Comparison of ENCODE assay signal across 1 cellular context in the genomic region with DNA sequence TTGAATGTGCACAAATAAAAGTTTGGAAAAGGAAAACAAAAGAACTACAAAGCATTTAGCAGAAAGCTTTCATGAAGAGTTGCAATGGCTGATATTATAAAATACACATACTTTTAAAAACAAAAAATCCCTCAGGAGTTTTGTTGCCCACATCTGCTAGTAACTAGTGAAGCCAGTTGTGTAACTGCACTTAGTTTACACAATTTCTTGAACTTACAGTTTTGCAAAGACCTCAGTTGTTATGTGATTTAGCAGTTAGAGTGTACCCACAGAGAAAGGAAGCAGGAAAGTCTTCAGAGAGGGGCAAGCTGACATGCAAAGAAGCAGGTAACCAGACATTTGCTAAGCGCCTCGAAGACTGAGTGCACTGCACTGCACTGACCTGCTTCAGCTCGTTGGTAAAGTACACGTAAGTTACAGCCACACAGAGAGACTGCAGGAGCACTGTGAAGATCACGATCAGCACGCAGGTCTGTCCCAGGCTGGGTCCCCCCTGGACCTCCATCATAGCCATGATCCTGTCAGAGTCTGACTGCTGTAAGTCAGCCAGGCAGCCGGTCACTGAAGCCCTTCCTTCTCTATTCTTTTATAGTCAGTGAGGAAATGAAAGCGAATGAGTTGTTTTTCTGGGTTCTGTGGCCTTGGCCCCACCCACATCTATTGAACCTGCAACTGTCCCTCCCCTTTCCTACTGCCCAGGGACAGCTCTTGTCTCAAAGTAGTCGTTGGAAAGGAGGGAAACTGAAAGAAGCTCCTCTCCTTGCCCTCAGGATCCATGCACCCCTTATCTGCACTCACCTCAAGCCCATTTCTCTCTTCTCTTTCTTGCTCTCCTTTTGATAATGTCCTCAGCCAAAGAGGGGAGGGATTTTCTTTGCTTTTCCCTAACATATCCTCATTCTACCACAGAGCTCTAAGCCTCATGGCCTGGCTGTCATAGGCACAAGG.
A peak's percentile ranks its signal among the peaks of the same experiment; 100 is the strongest.
TF ChIP-seq lines count a peak whose summit lies in the region.

A gene (minus strand): TSS at position 560 of the 948 bp plus-strand sequence. CDS start 46 bp downstream, at position 514.

TF ChIP-seq in HepG2, 621 proteins besides CTCF, POLR2A, EP300 and RAD21 (continued from another document):
- TF ChIP-seq, protein P1, sequence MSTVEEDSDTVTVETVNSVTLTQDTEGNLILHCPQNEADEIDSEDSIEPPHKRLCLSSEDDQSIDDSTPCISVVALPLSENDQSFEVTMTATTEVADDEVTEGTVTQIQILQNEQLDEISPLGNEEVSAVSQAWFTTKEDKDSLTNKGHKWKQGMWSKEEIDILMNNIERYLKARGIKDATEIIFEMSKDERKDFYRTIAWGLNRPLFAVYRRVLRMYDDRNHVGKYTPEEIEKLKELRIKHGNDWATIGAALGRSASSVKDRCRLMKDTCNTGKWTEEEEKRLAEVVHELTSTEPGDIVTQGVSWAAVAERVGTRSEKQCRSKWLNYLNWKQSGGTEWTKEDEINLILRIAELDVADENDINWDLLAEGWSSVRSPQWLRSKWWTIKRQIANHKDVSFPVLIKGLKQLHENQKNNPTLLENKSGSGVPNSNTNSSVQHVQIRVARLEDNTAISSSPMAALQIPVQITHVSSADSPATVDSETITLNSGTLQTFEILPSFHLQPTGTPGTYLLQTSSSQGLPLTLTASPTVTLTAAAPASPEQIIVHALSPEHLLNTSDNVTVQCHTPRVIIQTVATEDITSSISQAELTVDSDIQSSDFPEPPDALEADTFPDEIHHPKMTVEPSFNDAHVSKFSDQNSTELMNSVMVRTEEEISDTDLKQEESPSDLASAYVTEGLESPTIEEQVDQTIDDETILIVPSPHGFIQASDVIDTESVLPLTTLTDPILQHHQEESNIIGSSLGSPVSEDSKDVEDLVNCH (CRISPR knock-in tag; IDR thresholded peaks at IDR 0.05): 0 out of 2 replicates have a peak, but pooled peaks have one; percentile 41
- peak; percentile 99 for TF ChIP-seq ZNF292 (CRISPR knock-in tag; IDR thresholded peaks at IDR 0.05; ENCODE audit: borderline replicate concordance, low read depth)
- TF ChIP-seq ZNF317 (CRISPR knock-in tag; IDR thresholded peaks at IDR 0.05): 0 out of 2 replicates have a peak, but pooled peaks have one; percentile 15
- TF ChIP-seq MXI1 (IDR thresholded peaks at IDR 0.05; ENCODE audit: borderline replicate concordance, low read depth, low read length): no peak
- TF ChIP-seq, protein P2, sequence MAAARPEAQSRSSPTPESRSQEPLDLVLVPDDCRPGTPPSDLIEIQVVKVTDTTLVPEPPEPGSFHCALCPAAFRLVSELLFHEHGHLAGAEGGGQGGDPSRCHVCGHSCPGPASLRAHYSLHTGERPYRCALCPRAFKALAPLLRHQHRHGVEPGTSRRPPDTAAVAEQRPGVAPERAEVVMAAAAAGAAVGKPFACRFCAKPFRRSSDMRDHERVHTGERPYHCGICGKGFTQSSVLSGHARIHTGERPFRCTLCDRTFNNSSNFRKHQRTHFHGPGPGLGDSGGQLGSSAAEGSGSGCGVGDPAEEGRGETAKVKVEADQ (CRISPR knock-in tag; IDR thresholded peaks at IDR 0.05; ENCODE audit: borderline replicate concordance): 0 out of 2 replicates have a peak, but pooled peaks have one; percentile 44
- 0 out of 2 replicates have a peak, but pooled peaks have one; percentile 46 for TF ChIP-seq ARNTL (CRISPR knock-in tag; IDR thresholded peaks at IDR 0.05)
